ENCODE assay signal across 20 cellular contexts in genomic region chr6:43917878-43918382, GRCh38.
DNase-seq lines count a peak whose midpoint lies in the region; ATAC-seq, FAIRE-seq and TF ChIP-seq lines count a peak whose summit lies in the region.
"Had no signal": no experiment of that assay in that cellular context is flagged by ENCODE, and none has a peak within 500 bp of the region (broad histone marks: within the 10 kb centered on the region; RNA-seq: fewer than 3 reads in every experiment).

No MANE protein-coding gene starts in this region.

- peak; percentile 29 for ATAC-seq in HepG2
- ATAC-seq: SK-N-SH treated with all-trans-retinoic acid at 6 μM for 48 hours had no signal

- TF ChIP-seq POLR2A in breast epithelium (IDR thresholded peaks at IDR 0.05) (no peak), HepG2 (IDR thresholded peaks at IDR 0.05; ENCODE audit: insufficient read depth in 1 of 2, low read depth in 2 of 2, low read length in 2 of 2) (no peak), tibial nerve (IDR thresholded peaks at IDR 0.05) (no peak)

- intact Hi-C loops in MCF 10A (cut with micrococcal nuclease) (no loop called here), breast epithelium (cut with DNase I; ENCODE audit: low total_unique reads) (no loop called here), HepG2 (cut with micrococcal nuclease; ENCODE audit: unreplicated experiment) (loop anchor here (1.0 kb wide), 1 partner anchor 8 kb away; no protein-coding TSS in a partner anchor), ascending aorta (cut with DNase I) (no loop called here)

- peaks cover 3% of the 10 kb centered on the region for H3K4me1 Mint-ChIP-seq in MCF 10A (ENCODE audit: insufficient read depth, unreplicated experiment)
- peaks cover 1 to 3% (median 2%) of the 10 kb centered on the region in 3 donors for H3K4me1 Mint-ChIP-seq in CD8-positive, alpha-beta memory T cell
- H3K4me1 Mint-ChIP-seq: activated naive CD4-positive, alpha-beta T cell treated with anti-CD3 and anti-CD28 coated beads, Interleukin-2, amount 10 ng/mL, durations not matched to agents 7 days and 5 days; IgD-negative memory B cell had no signal

- peak; percentile 9 for DNase-seq in MCF 10A (ENCODE audit: unreplicated experiment)
- no peak for DNase-seq in breast epithelium (ENCODE audit: low spot score in 2 of 2)
- peak; percentile 72 for DNase-seq in choroid plexus epithelial cell (ENCODE audit: low read depth)
- no peak for DNase-seq in HepG2 (ENCODE audit: low spot score)
- no peak for DNase-seq in tibial nerve (ENCODE audit: low spot score in 2 of 2)
- no peak for DNase-seq in activated T-cell treated with anti-CD3 and anti-CD28 coated beads, Interleukin-2, amount 50 U/mL, for 48 hours
- no peak for DNase-seq in CD8-positive, alpha-beta memory T cell
- DNase-seq in ascending aorta (ENCODE audit: low spot score in 2 of 2) = no peak
- DNase-seq: 8988T; activated naive CD4-positive, alpha-beta T cell treated with anti-CD3 and anti-CD28 coated beads, Interleukin-2, amount 10 ng/mL, durations not matched to agents 7 days and 5 days; cerebellar nuclear complex; hippocampal formation; naive B cell; NCI-H1417 treated with DMSO at 0.1 percent for 48 hours; stimulated activated CD8-positive, alpha-beta memory T cell treated with anti-CD3 and anti-CD28 coated beads, Interleukin-4, amount 100 ng/mL, for 48 hours had no signal

- H3K79me2 ChIP-seq in HepG2 (ENCODE audit: insufficient read depth, low read length) = no peaks in the 10 kb centered on the region

- H3K27ac Mint-ChIP-seq in MCF 10A (ENCODE audit: low read depth, unreplicated experiment) = no peak overlapping the region
- H3K27ac Mint-ChIP-seq in CD8-positive, alpha-beta memory T cell = no peak overlapping the region
- H3K27ac Mint-ChIP-seq: activated naive CD4-positive, alpha-beta T cell treated with anti-CD3 and anti-CD28 coated beads, Interleukin-2, amount 10 ng/mL, durations not matched to agents 7 days and 5 days; IgD-negative memory B cell; naive B cell had no signal

- in situ Hi-C loops in HepG2 (cut with HindIII; ENCODE audit: extremely low pct_ligation_motif_present, low pct_unique_long_range_greater_than_20kb) = no loop called here

- no peak for FAIRE-seq in HepG2 (lab: Jason Lieb, UNC)
- FAIRE-seq: endothelial cell of umbilical vein had no signal

- BruUV-seq in MCF 10A (replicated peaks; lab: Mats Ljungman, UMichigan) (no TSS peak), HepG2 (replicated peaks; lab: Mats Ljungman, UMichigan) (TSS peak; percentile 62)

- no peaks in the 10 kb centered on the region for H3K9me3 Mint-ChIP-seq in MCF 10A (ENCODE audit: unreplicated experiment)
- no peaks in the 10 kb centered on the region for H3K9me3 Mint-ChIP-seq in CD8-positive, alpha-beta memory T cell
- H3K9me3 Mint-ChIP-seq: activated naive CD4-positive, alpha-beta T cell treated with anti-CD3 and anti-CD28 coated beads, Interleukin-2, amount 10 ng/mL, durations not matched to agents 7 days and 5 days; IgD-negative memory B cell; naive B cell had no signal

- H3K9ac ChIP-seq in HepG2 (ENCODE audit: insufficient read depth, low read depth, low read length) = peak overlapping the region; percentile 45

- H3K27me3 ChIP-seq in breast epithelium (no peaks in the 10 kb centered on the region), HepG2 (ENCODE audit: control insufficient read depth in 1 of 2, insufficient read depth in 2 of 2, low read length in 2 of 2) (no peaks in the 10 kb centered on the region), tibial nerve (no peaks in the 10 kb centered on the region), ascending aorta (no peaks in the 10 kb centered on the region)
- no peaks in the 10 kb centered on the region for H3K27me3 ChIP-seq in CD8-positive, alpha-beta memory T cell (ENCODE audit: insufficient read depth, low read length, poor library complexity, severe bottlenecking)
- H3K27me3 ChIP-seq: thyroid gland had no signal

- H3K4me3 Mint-ChIP-seq in MCF 10A (ENCODE audit: unreplicated experiment) = no peak overlapping the region
- no peak overlapping the region for H3K4me3 Mint-ChIP-seq in CD8-positive, alpha-beta memory T cell
- H3K4me3 Mint-ChIP-seq: activated naive CD4-positive, alpha-beta T cell treated with anti-CD3 and anti-CD28 coated beads, Interleukin-2, amount 10 ng/mL, durations not matched to agents 7 days and 5 days; IgD-negative memory B cell; naive B cell had no signal

- H3K27me3 Mint-ChIP-seq in MCF 10A (ENCODE audit: insufficient read depth, unreplicated experiment) = no peaks in the 10 kb centered on the region
- H3K27me3 Mint-ChIP-seq in CD8-positive, alpha-beta memory T cell = peaks cover 10 to 11% of the 10 kb centered on the region in 2 donors
- H3K27me3 Mint-ChIP-seq: IgD-negative memory B cell had no signal

- 60% methylated on average over 6 of the region's 6 CpGs for WGBS in HepG2 (ENCODE audit: low lambda C conversion rate)
- 81 to 92% methylated on average over 6 of the region's 6 CpGs for WGBS in tibial nerve, 2 donors

- TF ChIP-seq CTCF in MCF 10A (IDR thresholded peaks at IDR 0.05; ENCODE audit: unreplicated experiment) = no peak
- TF ChIP-seq CTCF in breast epithelium (IDR thresholded peaks at IDR 0.05) = no peak
- TF ChIP-seq CTCF in choroid plexus epithelial cell (conservative IDR thresholded peaks at IDR 0.05; ENCODE audit: low read depth, low read length) = no peak
- no peak for TF ChIP-seq CTCF in HepG2 (CRISPR knock-in tag; IDR thresholded peaks at IDR 0.05)
- no peak for TF ChIP-seq CTCF in tibial nerve (IDR thresholded peaks at IDR 0.05)
- no peak for TF ChIP-seq CTCF in ascending aorta (IDR thresholded peaks at IDR 0.05)

- CTCF ChIA-PET in MCF 10A (lab: Yijun Ruan, JAX) = no interaction called here
- CTCF ChIA-PET in HepG2 (lab: Yijun Ruan, JAX; ENCODE audit: low intra/inter-chr PET ratio, low total read pairs) = no interaction called here
- CTCF ChIA-PET in CD8-positive, alpha-beta memory T cell (lab: Charles Lee) = no interaction called here

- H3K36me3 Mint-ChIP-seq in MCF 10A (ENCODE audit: insufficient read depth, unreplicated experiment) = no peaks in the 10 kb centered on the region
- peaks cover 0 to 2% (median 0%) of the 10 kb centered on the region in 3 donors for H3K36me3 Mint-ChIP-seq in CD8-positive, alpha-beta memory T cell
- H3K36me3 Mint-ChIP-seq: activated naive CD4-positive, alpha-beta T cell treated with anti-CD3 and anti-CD28 coated beads, Interleukin-2, amount 10 ng/mL, durations not matched to agents 7 days and 5 days; IgD-negative memory B cell; naive B cell had no signal

- H4K20me1 ChIP-seq in HepG2 (ENCODE audit: insufficient read depth, low read length) = no peaks in the 10 kb centered on the region

- no peak overlapping the region for H3K27ac ChIP-seq in breast epithelium
- peak overlapping the region; percentile 85 for H3K27ac ChIP-seq in HepG2 (ENCODE audit: extremely low read length, insufficient read depth, low read length)
- peak overlapping the region in 1 of 4 donors; percentile 26 for H3K27ac ChIP-seq in tibial nerve
- no peak overlapping the region for H3K27ac ChIP-seq in CD8-positive, alpha-beta memory T cell (ENCODE audit: low read depth, low read length)
- H3K27ac ChIP-seq in ascending aorta = no peak overlapping the region
- H3K27ac ChIP-seq: VCaP had no signal

- TF ChIP-seq EP300 in HepG2 (IDR thresholded peaks at IDR 0.05; ENCODE audit: low read depth in 2 of 2, low read length in 2 of 2) = no peak
- no peak for TF ChIP-seq EP300 in HepG2 (CRISPR knock-in tag; IDR thresholded peaks at IDR 0.05; ENCODE audit: borderline replicate concordance)
- TF ChIP-seq EP300 in tibial nerve (IDR thresholded peaks at IDR 0.05) = no peak

- POLR2A ChIA-PET in MCF 10A (lab: Yijun Ruan, JAX) (no interaction called here), HepG2 (lab: Yijun Ruan, JAX) (interaction anchor here (0.9 to 2.7 kb wide), 2 partner anchors 8 to 17 kb away, joined by 3 to 26 read pairs; no protein-coding TSS in a partner anchor)
- POLR2A ChIA-PET in CD8-positive, alpha-beta memory T cell (lab: Charles Lee) = no interaction called here

- H3K4me2 ChIP-seq in HepG2 (ENCODE audit: low read depth, low read length) = peak overlapping the region; percentile 69

- H3K9me3 ChIP-seq in breast epithelium (no peaks in the 10 kb centered on the region), HepG2 (ENCODE audit: low read length) (no peaks in the 10 kb centered on the region), tibial nerve (no peaks in the 10 kb centered on the region), ascending aorta (no peaks in the 10 kb centered on the region)
- H3K9me3 ChIP-seq in CD8-positive, alpha-beta memory T cell (ENCODE audit: low read length) = no peaks in the 10 kb centered on the region
- H3K9me3 ChIP-seq: thyroid gland had no signal

- H3K36me3 ChIP-seq in breast epithelium = no peaks in the 10 kb centered on the region
- no peaks in the 10 kb centered on the region for H3K36me3 ChIP-seq in HepG2 (replicated peaks in 1 of 2; ENCODE audit: control insufficient read depth in 1 of 2, insufficient read depth in 2 of 2, low read length in 2 of 2)
- no peaks in the 10 kb centered on the region for H3K36me3 ChIP-seq in tibial nerve
- no peaks in the 10 kb centered on the region for H3K36me3 ChIP-seq in CD8-positive, alpha-beta memory T cell (ENCODE audit: insufficient read depth, low read length)
- no peaks in the 10 kb centered on the region for H3K36me3 ChIP-seq in ascending aorta
- H3K36me3 ChIP-seq: thyroid gland had no signal

- H3K4me1 ChIP-seq in breast epithelium = no peaks in the 10 kb centered on the region
- H3K4me1 ChIP-seq in HepG2 (ENCODE audit: insufficient read depth, low read length) = peaks cover 90% of the 10 kb centered on the region
- peaks cover 0 to 5% (median 0%) of the 10 kb centered on the region in 4 donors for H3K4me1 ChIP-seq in tibial nerve
- H3K4me1 ChIP-seq in CD8-positive, alpha-beta memory T cell (ENCODE audit: insufficient read depth, low read length) = peaks cover 6% of the 10 kb centered on the region
- no peaks in the 10 kb centered on the region for H3K4me1 ChIP-seq in ascending aorta

- no peak overlapping the region for H3K4me3 ChIP-seq in breast epithelium
- no peak overlapping the region for H3K4me3 ChIP-seq in choroid plexus epithelial cell (ENCODE audit: low read depth, low read length)
- H3K4me3 ChIP-seq in HepG2 (replicated peaks in 1 of 3; ENCODE audit: insufficient read depth in 1 of 3, low read depth in 2 of 3, low read length in 3 of 3) = peak overlapping the region in 1 of 3 experiments; percentile 47; a peak in 1 of 6 replicates
- H3K4me3 ChIP-seq in tibial nerve = no peak overlapping the region
- no peak overlapping the region for H3K4me3 ChIP-seq in CD8-positive, alpha-beta memory T cell (ENCODE audit: low read length)
- H3K4me3 ChIP-seq in ascending aorta = no peak overlapping the region
- H3K4me3 ChIP-seq: thyroid gland had no signal

- no peak for TF ChIP-seq RAD21 in HepG2 (CRISPR knock-in tag; IDR thresholded peaks at IDR 0.05)

- no peak overlapping the region for H2AFZ ChIP-seq in HepG2 (ENCODE audit: low read length)

TF ChIP-seq in HepG2, 621 proteins besides CTCF, POLR2A, EP300 and RAD21 (continues in another document):
- TF ChIP-seq PITX1 (CRISPR knock-in tag; IDR thresholded peaks at IDR 0.05) (no peak), KLF9 (CRISPR knock-in tag; IDR thresholded peaks at IDR 0.05; ENCODE audit: low read depth) (0 out of 2 replicates have a peak, but pooled peaks have one; percentile 4), RFX1 (IDR thresholded peaks at IDR 0.05) (no peak)

Comparison
In these comparisons a context has a peak if more than half of its experiments do, and no peak if none do; other contexts are left out.
1. DNase-seq: peak in MCF 10A (single experiment) and choroid plexus epithelial cell (single experiment); none in breast epithelium (0 of 2), HepG2 (single experiment), tibial nerve (0 of 2), activated T-cell treated with anti-CD3 and anti-CD28 coated beads, Interleukin-2, amount 50 U/mL, for 48 hours (0 of 2), CD8-positive, alpha-beta memory T cell (0 of 5) and ascending aorta (0 of 2).